ENCODE assay signal across 17 cellular contexts in genomic region chr7:126698909-126699308, GRCh38.
DNase-seq lines count a peak whose midpoint lies in the region; ATAC-seq, FAIRE-seq and TF ChIP-seq lines count a peak whose summit lies in the region.
"Had no signal": no experiment of that assay in that cellular context is flagged by ENCODE, and none has a peak within 500 bp of the region (broad histone marks: within the 10 kb centered on the region; RNA-seq: fewer than 3 reads in every experiment).

No MANE protein-coding gene starts in this region.

- H3K36me3 ChIP-seq in SU-DHL-6 (ENCODE audit: low read length) = no peaks in the 10 kb centered on the region
- H3K36me3 ChIP-seq in keratinocyte (ENCODE audit: control insufficient read depth in 2 of 2, extremely low read depth in 1 of 2, insufficient read depth in 2 of 2, low read length in 2 of 2) = no peaks in the 10 kb centered on the region

- H2AFZ ChIP-seq in SU-DHL-6 (ENCODE audit: low read depth, low read length, severe bottlenecking) (peak overlapping the region; percentile 17), keratinocyte (ENCODE audit: control insufficient read depth, low read length) (peak overlapping the region; percentile 12)

- peaks cover 44% of the 10 kb centered on the region for H3K4me1 ChIP-seq in keratinocyte (ENCODE audit: control insufficient read depth, extremely low read depth, insufficient read depth, low read length)

- DNase-seq in GM19239 (ENCODE audit: insufficient read length, low spot score) (no peak), NCI-H82 treated with DMSO at 0.1 percent for 48 hours (lab: John Stamatoyannopoulos, UW; ENCODE audit: unreplicated experiment) (peak; percentile 41), keratinocyte (ENCODE audit: low read depth, low spot score) (no peak), GF-D8 (lab: John Stamatoyannopoulos, UW) (no peak), T-helper 2 cell (no peak)
- DNase-seq: COR-L47, HFFc6, MV-4-11, NCI-H187 treated with DMSO at 0.1 percent for 48 hours, NCI-H2171, NCI-H446 treated with DMSO at 0.1 percent for 48 hours, T-helper 17 cell had no signal

- FAIRE-seq in GM19239 (lab: Jason Lieb, UNC) (peak; percentile 90), keratinocyte (lab: Jason Lieb, UNC) (no peak)
- FAIRE-seq: H1 had no signal

- H3K9me1 ChIP-seq in keratinocyte (ENCODE audit: control insufficient read depth, extremely low read depth, insufficient read depth, low read length) = no peaks in the 10 kb centered on the region

- dilution Hi-C loops in keratinocyte (cut with MboI; ENCODE audit: extremely low pct_ligation_motif_present, low sequenced_read_pairs) = no loop called here

- H3K4me3 ChIP-seq in SU-DHL-6 (ENCODE audit: insufficient read depth, low read length, poor library complexity, severe bottlenecking) (peak overlapping the region; percentile 35), keratinocyte (ENCODE audit: control insufficient read depth in 2 of 3, extremely low read depth in 1 of 3, insufficient read depth in 2 of 3, low read depth in 1 of 3, low read length in 3 of 3) (no peak overlapping the region)

- TF ChIP-seq CTCF in SU-DHL-6 (IDR thresholded peaks at IDR 0.05; ENCODE audit: insufficient read depth, low read length, poor library complexity, severe bottlenecking) (no peak), keratinocyte (optimal IDR thresholded peaks at IDR 0.05 in 1 of 3, IDR thresholded peaks at IDR 0.05 in 1 of 3, conservative IDR thresholded peaks at IDR 0.05 in 1 of 3; ENCODE audit: extremely low read depth in 1 of 3, insufficient read depth in 2 of 3, low read length in 3 of 3) (no peak)

- H3K4me2 ChIP-seq in SU-DHL-6 (ENCODE audit: low read depth, low read length, poor library complexity, severe bottlenecking) (peak overlapping the region; percentile 78), keratinocyte (ENCODE audit: control insufficient read depth, extremely low read depth, insufficient read depth, low read depth, low read length) (peak overlapping the region; percentile 49)

- H3K9me3 ChIP-seq in SU-DHL-6 (ENCODE audit: insufficient read depth, low read length) (no peaks in the 10 kb centered on the region), keratinocyte (ENCODE audit: control insufficient read depth, low read depth, low read length) (no peaks in the 10 kb centered on the region)

- peaks cover 40% of the 10 kb centered on the region for H3F3A ChIP-seq in SU-DHL-6 (ENCODE audit: insufficient read depth)

- no peaks in the 10 kb centered on the region for H3K79me2 ChIP-seq in SU-DHL-6 (ENCODE audit: insufficient read depth, low read length)
- H3K79me2 ChIP-seq in keratinocyte (ENCODE audit: control insufficient read depth, insufficient read depth, low read length) = no peaks in the 10 kb centered on the region

- H3K27me3 ChIP-seq in SU-DHL-6 (ENCODE audit: low read length) (no peaks in the 10 kb centered on the region), keratinocyte (ENCODE audit: control insufficient read depth, extremely low read depth, insufficient read depth, low read length) (no peaks in the 10 kb centered on the region)

- H3K27ac ChIP-seq in SU-DHL-6 (ENCODE audit: low read depth, low read length) = peak overlapping the region; percentile 87
- H3K27ac ChIP-seq in keratinocyte (ENCODE audit: control insufficient read depth, insufficient read depth, low read length) = peak overlapping the region; percentile 45

- peak overlapping the region; percentile 48 for H3K9ac ChIP-seq in SU-DHL-6 (ENCODE audit: low read length)
- H3K9ac ChIP-seq in keratinocyte (ENCODE audit: control insufficient read depth, extremely low read depth, insufficient read depth, low read length) = no peak overlapping the region

- no peaks in the 10 kb centered on the region for H4K20me1 ChIP-seq in SU-DHL-6 (ENCODE audit: low read depth, low read length)
- H4K20me1 ChIP-seq in keratinocyte (ENCODE audit: control insufficient read depth, extremely low read depth, insufficient read depth, low read length) = no peaks in the 10 kb centered on the region

- ATAC-seq in HG02588 (IDR thresholded peaks at IDR 0.05; ENCODE audit: unreplicated experiment) = no peak
- ATAC-seq: Panc1, Right ventricle myocardium inferior, T-helper 17 cell had no signal

- H3K9me2 ChIP-seq in SU-DHL-6 (replicated peaks; ENCODE audit: insufficient read depth, low read length) = no peaks in the 10 kb centered on the region
